Comparison of ENCODE assay signal across 2 cellular contexts in the genomic region with DNA sequence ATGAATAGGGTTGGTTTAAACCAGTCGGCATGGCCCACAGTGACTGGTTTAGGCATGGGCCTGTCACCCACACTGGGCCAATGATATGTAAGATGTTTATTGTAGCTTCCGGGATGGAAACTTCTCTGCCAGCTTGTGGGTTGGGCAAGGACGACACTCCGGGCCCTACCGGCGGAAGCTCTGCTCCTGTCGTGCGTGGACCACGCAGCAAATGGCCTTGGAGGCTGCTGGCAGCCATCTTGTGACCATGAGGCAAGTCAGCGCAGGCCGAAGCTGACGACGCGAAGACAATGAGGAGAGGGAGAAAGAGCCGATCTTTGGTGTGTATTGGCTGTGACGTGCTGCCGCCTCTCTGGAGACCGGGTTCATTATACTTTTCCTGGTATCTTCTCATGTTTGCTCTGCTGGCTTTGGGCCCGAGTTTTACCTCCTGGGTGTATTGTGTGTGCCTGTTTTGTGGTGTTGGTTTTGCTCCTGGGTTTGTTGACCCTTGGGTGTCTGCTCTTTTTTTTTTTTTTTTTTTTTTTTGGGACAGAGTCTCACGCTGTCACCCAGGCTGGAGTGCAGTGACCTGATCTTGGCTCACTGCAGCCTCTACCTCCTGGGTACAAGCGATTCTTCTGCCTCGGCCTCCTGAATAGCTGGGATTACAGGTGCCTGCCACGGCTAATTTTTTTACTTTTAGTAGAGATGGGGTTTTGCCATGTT.
TF ChIP-seq lines count a peak whose summit lies in the region.

No MANE protein-coding gene starts in this region.

TF ChIP-seq in HCT116, 20 proteins besides CTCF, POLR2A, EP300 and RAD21:
- no peak for TF ChIP-seq ZNF274 (IDR thresholded peaks at IDR 0.05; ENCODE audit: low read depth, low read length)
- TF ChIP-seq SIN3A (IDR thresholded peaks at IDR 0.05; ENCODE audit: low read depth): no peak
- peak; percentile 32; the same call in 1 of the 2 replicates for TF ChIP-seq ZFX (IDR thresholded peaks at IDR 0.05)
- TF ChIP-seq, protein P1, sequence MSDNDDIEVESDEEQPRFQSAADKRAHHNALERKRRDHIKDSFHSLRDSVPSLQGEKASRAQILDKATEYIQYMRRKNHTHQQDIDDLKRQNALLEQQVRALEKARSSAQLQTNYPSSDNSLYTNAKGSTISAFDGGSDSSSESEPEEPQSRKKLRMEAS (IDR thresholded peaks at IDR 0.05): no peak

TF ChIP-seq in K562, 482 proteins besides CTCF, POLR2A, EP300 and RAD21:
- TF ChIP-seq YY1 (IDR thresholded peaks at IDR 0.05; ENCODE audit: borderline replicate concordance in 1 of 3, control insufficient read depth in 1 of 3, extremely low read depth in 1 of 3, insufficient read depth in 3 of 3, insufficient read length in 1 of 3, insufficient replicate concordance in 2 of 3, low read depth in 1 of 3, low read length in 2 of 3): peak in 1 of 3 experiments; percentile 57
- TF ChIP-seq POLR2G (IDR thresholded peaks at IDR 0.05; ENCODE audit: low read depth, low read length): 0 out of 2 replicates have a peak, but pooled peaks have one; percentile 24
- no peak for TF ChIP-seq ZNF830 (CRISPR knock-in tag; IDR thresholded peaks at IDR 0.05)
TF ChIP-seq in K562: peak in this region for 2.
